Comparison of ENCODE assay signal across 37 cellular contexts in the genomic region with DNA sequence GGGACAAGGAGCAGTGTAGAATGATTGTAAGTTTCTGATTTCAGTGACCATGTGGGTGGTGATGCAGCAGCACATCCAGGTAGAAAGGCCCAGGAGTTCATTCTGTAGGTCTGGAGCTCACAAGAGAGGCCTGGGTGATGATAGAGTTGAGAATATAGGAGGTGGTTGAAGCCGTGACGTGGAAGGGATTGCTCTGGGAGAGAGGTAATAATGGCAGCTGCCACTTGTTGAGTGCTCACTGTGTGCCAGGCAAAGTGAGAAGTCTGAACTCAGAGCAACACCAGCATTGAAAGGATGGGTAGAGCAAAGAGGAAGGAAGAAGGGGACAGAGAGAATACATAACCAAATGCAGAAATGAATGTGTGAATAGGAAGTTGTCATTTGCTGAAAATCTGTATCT. TPM values are rescaled to one million over a fixed set of nuclear protein-coding genes. Genes with fewer than 3 reads are reported as not detected.
DNase-seq lines count a peak whose midpoint lies in the region; ATAC-seq, FAIRE-seq and TF ChIP-seq lines count a peak whose summit lies in the region.
"Had no signal": no experiment of that assay in that cellular context is flagged by ENCODE, and none has a peak within 500 bp of the region (broad histone marks: within the 10 kb centered on the region; RNA-seq: fewer than 3 reads in every experiment).

No MANE protein-coding gene starts in this region.

- H2BK5ac ChIP-seq in mesenchymal stem cell (ENCODE audit: low read depth, low read length, poor library complexity, severe bottlenecking) = no peak overlapping the region

- no peak overlapping the region for H3K9ac ChIP-seq in DND-41 (ENCODE audit: low read depth, low read length)
- H3K9ac ChIP-seq in Loucy (ENCODE audit: low read depth, low read length, poor library complexity, severe bottlenecking) = no peak overlapping the region
- H3K9ac ChIP-seq in mesenchymal stem cell (ENCODE audit: low read length) = no peak overlapping the region

- H2AFZ ChIP-seq in DND-41 (ENCODE audit: low read depth, low read length) (no peak overlapping the region), Loucy (ENCODE audit: low read length) (no peak overlapping the region), PC-9 (no peak overlapping the region), mesenchymal stem cell (ENCODE audit: low read depth, low read length) (no peak overlapping the region)
- H2AFZ ChIP-seq: GM23338 had no signal

- POLR2A ChIA-PET in PC-9 (lab: Charles Lee; ENCODE audit: unreplicated experiment) = no interaction called here

- no peak for FAIRE-seq in urothelium cell line (lab: Jason Lieb, UNC)
- FAIRE-seq: K562 had no signal

- H3K27me3 ChIP-seq in DND-41 (ENCODE audit: insufficient read depth, low read length, poor library complexity) = no peaks in the 10 kb centered on the region
- H3K27me3 ChIP-seq in Loucy (ENCODE audit: insufficient read depth, low read length, poor library complexity, severe bottlenecking) = no peaks in the 10 kb centered on the region
- H3K27me3 ChIP-seq in PC-9 (ENCODE audit: insufficient read depth, low read depth) = no peaks in the 10 kb centered on the region
- no peaks in the 10 kb centered on the region for H3K27me3 ChIP-seq in mesenchymal stem cell (ENCODE audit: control insufficient read depth in 1 of 2, insufficient read depth in 1 of 2, low read length in 2 of 2)
- H3K27me3 ChIP-seq: body of pancreas, gastroesophageal sphincter, MG63, sigmoid colon, upper lobe of left lung had no signal

- H2AK5ac ChIP-seq in mesenchymal stem cell (ENCODE audit: low read length, severe bottlenecking) = no peak overlapping the region

- peaks cover 35% of the 10 kb centered on the region for H3K4me1 ChIP-seq in DND-41 (ENCODE audit: insufficient read depth, low read length)
- H3K4me1 ChIP-seq in Loucy (ENCODE audit: insufficient read depth, low read length, poor library complexity, severe bottlenecking) = peaks cover 38% of the 10 kb centered on the region
- H3K4me1 ChIP-seq in PC-9 (replicated peaks; ENCODE audit: insufficient read depth) = peaks cover 31% of the 10 kb centered on the region
- H3K4me1 ChIP-seq in mesenchymal stem cell (ENCODE audit: control insufficient read depth, insufficient read depth, low read depth, low read length) = peaks cover 10% of the 10 kb centered on the region
- H3K4me1 ChIP-seq: prostate gland had no signal

- WGBS in mesenchymal stem cell = 96% methylated on average over 2 of the region's 2 CpGs

- ATAC-seq in DND-41 (ENCODE audit: insufficient read depth, low read depth) = no peak
- no peak for ATAC-seq in GM21619 (IDR thresholded peaks at IDR 0.05; ENCODE audit: unreplicated experiment)
- no peak for ATAC-seq in GM21381 (IDR thresholded peaks at IDR 0.05; ENCODE audit: unreplicated experiment)
- ATAC-seq: activated CD8-positive, alpha-beta T cell treated with anti-CD3 and anti-CD28 coated beads, Interleukin-2, amount 10 ng/mL, durations not matched to agents 7 days and 5 days; activated T-helper 17 cell treated with anti-CD3 and anti-CD28 coated beads, Interleukin-2, amount 50 U/mL, for 72 hours; body of pancreas; gastroesophageal sphincter; GM23338; K562; lower lobe of right lung; mucosa of descending colon; natural killer cell had no signal

- no peak overlapping the region for H3K14ac ChIP-seq in mesenchymal stem cell (ENCODE audit: low read length in 2 of 2)

- peaks cover 30% of the 10 kb centered on the region; the same call in 1 of the 2 replicates for H4K20me1 ChIP-seq in DND-41 (ENCODE audit: insufficient read depth, low read length)
- peaks cover 23% of the 10 kb centered on the region for H4K20me1 ChIP-seq in Loucy (ENCODE audit: insufficient read depth, low read length, poor library complexity, severe bottlenecking)
- peaks cover 14% of the 10 kb centered on the region; the same call in 1 of the 2 replicates for H4K20me1 ChIP-seq in PC-9 (ENCODE audit: insufficient read depth)

- H3K9me2 ChIP-seq in Loucy (replicated peaks; ENCODE audit: low read depth, low read length) (no peaks in the 10 kb centered on the region), PC-9 (ENCODE audit: insufficient read depth) (no peaks in the 10 kb centered on the region)

- TF ChIP-seq CTCF in DND-41 (IDR thresholded peaks at IDR 0.05; ENCODE audit: borderline replicate concordance, extremely low read depth, low read length, poor library complexity, severe bottlenecking) (no peak), Loucy (conservative IDR thresholded peaks at IDR 0.05; ENCODE audit: low read length) (no peak), PC-9 (conservative IDR thresholded peaks at IDR 0.05) (no peak)

- H3K4me2 ChIP-seq in DND-41 (ENCODE audit: insufficient read depth, low read length) = peak overlapping the region; percentile 45; the same call in 1 of the 2 replicates
- H3K4me2 ChIP-seq in Loucy (ENCODE audit: low read depth, low read length, poor library complexity, severe bottlenecking) = peak overlapping the region; percentile 76
- 0 out of 2 replicates have a peak overlapping the region, but pooled peaks have one; percentile 5 for H3K4me2 ChIP-seq in PC-9
- H3K4me2 ChIP-seq in mesenchymal stem cell (ENCODE audit: low read length, poor library complexity, severe bottlenecking) = no peak overlapping the region
- H3K4me2 ChIP-seq: GM23338 had no signal

- no peak overlapping the region for H3K18ac ChIP-seq in mesenchymal stem cell (ENCODE audit: low read depth in 1 of 2, low read length in 2 of 2)

- CTCF ChIA-PET in PC-9 (lab: Charles Lee) = interaction anchor here (0.6 kb wide), 2 partner anchors 9 to 1395 kb away, joined by 3 read pairs; no protein-coding TSS in a partner anchor

- no TSS peak for BruUV-seq in PC-9 (replicated peaks; lab: Mats Ljungman, UMichigan)

- peak overlapping the region; percentile 2 for H4K8ac ChIP-seq in mesenchymal stem cell (ENCODE audit: low read length)

- intact Hi-C loops in PC-9 (cut with micrococcal nuclease; ENCODE audit: unreplicated experiment) = no loop called here

- H3K36me3 ChIP-seq in DND-41 (ENCODE audit: insufficient read depth, low read length) = peaks cover 28% of the 10 kb centered on the region
- H3K36me3 ChIP-seq in Loucy (ENCODE audit: insufficient read depth, low read length) = no peaks in the 10 kb centered on the region; the same call in 1 of the 2 replicates
- H3K36me3 ChIP-seq in PC-9 (ENCODE audit: low read depth) = peaks cover 7% of the 10 kb centered on the region
- H3K36me3 ChIP-seq in mesenchymal stem cell (ENCODE audit: control insufficient read depth in 1 of 2, insufficient read depth in 2 of 2, low read depth in 1 of 2, low read length in 2 of 2) = peaks cover 0 to 6% of the 10 kb centered on the region in 2 experiments
- H3K36me3 ChIP-seq: prostate gland, sigmoid colon had no signal

- peaks cover 78% of the 10 kb centered on the region for H3K79me2 ChIP-seq in DND-41 (ENCODE audit: insufficient read depth, low read length)
- peaks cover 45% of the 10 kb centered on the region for H3K79me2 ChIP-seq in Loucy (ENCODE audit: insufficient read depth, low read length)
- H3K79me2 ChIP-seq in PC-9 (ENCODE audit: low read depth) = peaks cover 70% of the 10 kb centered on the region

- H3K27ac ChIP-seq in DND-41 (ENCODE audit: low read length) (no peak overlapping the region), PC-9 (no peak overlapping the region), mesenchymal stem cell (ENCODE audit: low read length, poor library complexity, severe bottlenecking) (no peak overlapping the region)
- H3K27ac ChIP-seq: C4-2B, gastroesophageal sphincter, lower lobe of right lung, prostate gland, sigmoid colon, SK-N-MC, upper lobe of left lung had no signal

- no peak overlapping the region for H3K4ac ChIP-seq in mesenchymal stem cell (ENCODE audit: low read depth in 1 of 2, low read length in 2 of 2)

- H2BK120ac ChIP-seq in mesenchymal stem cell (ENCODE audit: low read depth, low read length) = no peak overlapping the region

- no peaks in the 10 kb centered on the region for H3F3A ChIP-seq in Loucy (ENCODE audit: low read depth)
- peaks cover 17% of the 10 kb centered on the region for H3F3A ChIP-seq in PC-9 (ENCODE audit: insufficient read depth, low read depth)

- DNase-seq in DND-41 (no peak), PC-9 (no peak), mesenchymal stem cell (no peak), urothelium cell line (ENCODE audit: low spot score) (no peak), epidermal melanocyte (ENCODE audit: insufficient read length, low spot score) (no peak)
- DNase-seq: activated CD4-positive, alpha-beta T cell treated with anti-CD3 and anti-CD28 coated beads for 4 hours; activated CD8-positive, alpha-beta T cell treated with anti-CD3 and anti-CD28 coated beads, Interleukin-2, amount 10 ng/mL, durations not matched to agents 7 days and 5 days; activated naive CD4-positive, alpha-beta T cell treated with anti-CD3 and anti-CD28 coated beads, Interleukin-2, amount 10 ng/mL, durations not matched to agents 7 days and 5 days; body of pancreas; Caco-2; cerebellar nuclear complex; DMS79; GF-D8; lower lobe of right lung; MG63; mucosa of descending colon; natural killer cell; NCI-H1436; NCI-H2081 treated with DMSO at 0.1 percent for 48 hours; NCI-H2227 treated with DMSO at 0.1 percent for 48 hours; NCI-H526 treated with DMSO at 0.1 percent for 48 hours; occipital lobe; RPMI8226; sigmoid colon; stimulated activated CD4-positive, alpha-beta T cell treated with anti-CD3 and anti-CD28 coated beads, Interleukin-12 subunit alpha, Interleukin-12 subunit beta, amount 100 ng/mL, for 4 hours; stimulated activated CD4-positive, alpha-beta T cell treated with anti-CD3 and anti-CD28 coated beads, Interleukin-4, amount 100 ng/mL, for 24 hours; upper lobe of left lung had no signal

- peaks cover 16% of the 10 kb centered on the region for H3K79me1 ChIP-seq in mesenchymal stem cell (replicated peaks; ENCODE audit: low read length, poor library complexity, severe bottlenecking)

- no peak overlapping the region for H3K23ac ChIP-seq in mesenchymal stem cell (ENCODE audit: low read length in 2 of 2)

- peak overlapping the region; percentile 18 for H4K91ac ChIP-seq in mesenchymal stem cell (ENCODE audit: low read length)

- H3K9me3 ChIP-seq in DND-41 (ENCODE audit: insufficient read depth, low read length, severe bottlenecking) (no peaks in the 10 kb centered on the region), Loucy (ENCODE audit: insufficient read depth, low read depth, low read length) (no peaks in the 10 kb centered on the region), PC-9 (ENCODE audit: insufficient read depth, low read depth) (no peaks in the 10 kb centered on the region), mesenchymal stem cell (ENCODE audit: control insufficient read depth, low read length) (no peaks in the 10 kb centered on the region)
- H3K9me3 ChIP-seq: body of pancreas, Caco-2, gastroesophageal sphincter, lower lobe of right lung, MG63, mucosa of descending colon, prostate gland, sigmoid colon, upper lobe of left lung had no signal

- H3K4me3 ChIP-seq in DND-41 (ENCODE audit: low read depth in 1 of 2, low read length in 2 of 2) (no peak overlapping the region), Loucy (ENCODE audit: low read length, poor library complexity, severe bottlenecking) (peak overlapping the region; percentile 37), PC-9 (no peak overlapping the region), mesenchymal stem cell (ENCODE audit: insufficient read depth in 1 of 2, low read depth in 1 of 2, low read length in 2 of 2) (no peak overlapping the region)
- H3K4me3 ChIP-seq: body of pancreas, gastroesophageal sphincter, GM23338, K562, lower lobe of right lung, MG63, mucosa of descending colon, prostate gland, sigmoid colon, SK-N-MC, upper lobe of left lung had no signal

- H2BK12ac ChIP-seq in mesenchymal stem cell (ENCODE audit: low read length in 2 of 2) = no peak overlapping the region

- no peak overlapping the region for H2BK15ac ChIP-seq in mesenchymal stem cell (ENCODE audit: low read depth, poor library complexity, severe bottlenecking)

RNA-seq across cellular contexts. Expression of a gene that starts 3.3 kb away (rescaled TPM):
- 43.9 and 57.1 TPM in 2 replicates for total RNA-seq in PC-9 (2021)
- polyA plus RNA-seq in mesenchymal stem cell (2013, experiment 1 of 2) = 19.8 TPM
- polyA plus RNA-seq in mesenchymal stem cell (2013, experiment 2 of 2) = 20.5 TPM

RNA-seq across cellular contexts. Expression of a gene that starts 42.0 kb away (rescaled TPM):
- total RNA-seq in PC-9 (2021) = 47.8 and 52.9 TPM in 2 replicates
- 20.1 TPM for polyA plus RNA-seq in mesenchymal stem cell (2013, experiment 1 of 2)
- polyA plus RNA-seq in mesenchymal stem cell (2013, experiment 2 of 2) = 18.3 TPM

RNA-seq across cellular contexts. Expression of a gene that starts 42.1 kb away (rescaled TPM):
- total RNA-seq in PC-9 (2021) = 24.6 and 27.2 TPM in 2 replicates
- polyA plus RNA-seq in mesenchymal stem cell (2013, experiment 1 of 2) = 32.9 TPM
- polyA plus RNA-seq in mesenchymal stem cell (2013, experiment 2 of 2) = 27.7 TPM

RNA-seq across cellular contexts. Expression of a gene that starts 54.4 kb away (rescaled TPM):
- total RNA-seq in PC-9 (2021) = 36.0 and 38.8 TPM in 2 replicates
- 19.4 TPM for polyA plus RNA-seq in mesenchymal stem cell (2013, experiment 1 of 2)
- polyA plus RNA-seq in mesenchymal stem cell (2013, experiment 2 of 2) = 20.1 TPM

RNA-seq across cellular contexts. Expression of a gene that starts 54.5 kb away (rescaled TPM):
- 23.1 and 23.7 TPM in 2 replicates for total RNA-seq in PC-9 (2021)
- polyA plus RNA-seq in mesenchymal stem cell (2013, experiment 1 of 2) = 9.8 TPM
- polyA plus RNA-seq in mesenchymal stem cell (2013, experiment 2 of 2) = 9.0 TPM
